In genomic region chr1:183505338-183506089, GRCh38 we compare ENCODE assay signal across 15 cellular contexts.
"Had no signal": no experiment of that assay in that cellular context is flagged by ENCODE, and none has a peak within 500 bp of the region (broad histone marks: within the 10 kb centered on the region; RNA-seq: fewer than 3 reads in every experiment).

No MANE protein-coding gene starts in this region.

- H3K27me3 ChIP-seq: sigmoid colon had no signal

- DNase-seq: activated CD4-positive, alpha-beta T cell treated with anti-CD3 and anti-CD28 coated beads for 4 hours; amygdala; glutamatergic neuron; left cardiac atrium; occipital lobe; sigmoid colon; stimulated activated CD4-positive, alpha-beta T cell treated with anti-CD3 and anti-CD28 coated beads, Interleukin-2, amount 100 ng/mL, for 48 hours; stimulated activated naive CD4-positive, alpha-beta T cell treated with Interleukin-2 at 50 U/mL for 16 hours; WERI-Rb-1 had no signal

- H3K27ac ChIP-seq: prostate gland, sigmoid colon, WERI-Rb-1 had no signal

- H3K4me3 ChIP-seq: lung, prostate gland, sigmoid colon had no signal

- H3K36me3 ChIP-seq: prostate gland, sigmoid colon, WERI-Rb-1 had no signal

- H3K4me3 Mint-ChIP-seq: activated naive CD4-positive, alpha-beta T cell treated with anti-CD3 and anti-CD28 coated beads, Interleukin-2, amount 50 U/mL, for 24 hours; brain; natural killer cell treated with Interleukin-12 subunit alpha and Interleukin-12 subunit beta and Interleukin-15 and Interleukin-18, amount 100 ng/mL, for 72 hours had no signal

- ATAC-seq: esophagus mucosa; left cardiac atrium; natural killer cell treated with Interleukin-12 subunit alpha and Interleukin-12 subunit beta and Interleukin-15 and Interleukin-18, amount 100 ng/mL, for 72 hours had no signal

- H3K4me1 ChIP-seq: prostate gland had no signal

- H3K9me3 Mint-ChIP-seq: activated naive CD4-positive, alpha-beta T cell treated with anti-CD3 and anti-CD28 coated beads, Interleukin-2, amount 50 U/mL, for 24 hours; brain; natural killer cell treated with Interleukin-12 subunit alpha and Interleukin-12 subunit beta and Interleukin-15 and Interleukin-18, amount 100 ng/mL, for 72 hours had no signal

- H3K9me3 ChIP-seq: prostate gland, sigmoid colon had no signal

- H3K27ac Mint-ChIP-seq: activated naive CD4-positive, alpha-beta T cell treated with anti-CD3 and anti-CD28 coated beads, Interleukin-2, amount 50 U/mL, for 24 hours; brain; natural killer cell treated with Interleukin-12 subunit alpha and Interleukin-12 subunit beta and Interleukin-15 and Interleukin-18, amount 100 ng/mL, for 72 hours had no signal

- H3K36me3 Mint-ChIP-seq: activated naive CD4-positive, alpha-beta T cell treated with anti-CD3 and anti-CD28 coated beads, Interleukin-2, amount 50 U/mL, for 24 hours; brain; natural killer cell treated with Interleukin-12 subunit alpha and Interleukin-12 subunit beta and Interleukin-15 and Interleukin-18, amount 100 ng/mL, for 72 hours had no signal

- H3K27me3 Mint-ChIP-seq: activated naive CD4-positive, alpha-beta T cell treated with anti-CD3 and anti-CD28 coated beads, Interleukin-2, amount 50 U/mL, for 24 hours; brain; natural killer cell treated with Interleukin-12 subunit alpha and Interleukin-12 subunit beta and Interleukin-15 and Interleukin-18, amount 100 ng/mL, for 72 hours had no signal
